Comparison of ENCODE assay signal across 19 cellular contexts in genomic region chr3:12221663-12222062, GRCh38.
"Had no signal": no experiment of that assay in that cellular context is flagged by ENCODE, and none has a peak within 500 bp of the region (broad histone marks: within the 10 kb centered on the region; RNA-seq: fewer than 3 reads in every experiment).

No MANE protein-coding gene starts in this region.

- H3K36me3 ChIP-seq: gastrocnemius medialis, heart left ventricle, right lobe of liver, suprapubic skin, vagina had no signal

- H3K4me3 ChIP-seq: gastrocnemius medialis, heart left ventricle, right lobe of liver, smooth muscle cell, suprapubic skin, vagina had no signal

- H3K4me1 ChIP-seq: gastrocnemius medialis, right lobe of liver had no signal

- ATAC-seq: activated CD4-positive, CD25-positive, alpha-beta regulatory T cell treated with anti-CD3 and anti-CD28 coated beads, Interleukin-2, amount 50 U/mL, for 24 hours; activated CD8-positive, alpha-beta T cell treated with anti-CD3 and anti-CD28 coated beads, Interleukin-2, amount 10 ng/mL, durations not matched to agents 7 days and 5 days; activated naive CD8-positive, alpha-beta T cell treated with anti-CD3 and anti-CD28 coated beads, Interleukin-2, amount 50 U/mL, for 24 hours; gastrocnemius medialis; heart left ventricle; naive thymus-derived CD8-positive, alpha-beta T cell; stimulated activated naive CD8-positive, alpha-beta T cell treated with anti-CD3 and anti-CD28 coated beads, Interleukin-15, amount 100 ng/mL, for 72 hours had no signal

- H3K27ac ChIP-seq: gastrocnemius medialis, heart left ventricle, right lobe of liver, suprapubic skin, vagina had no signal

- H3K4me2 ChIP-seq: smooth muscle cell had no signal

- DNase-seq: activated CD4-positive, alpha-beta T cell treated with anti-CD3 and anti-CD28 coated beads, Interleukin-2, amount 10 ng/mL, durations not matched to agents 7 days and 5 days; activated CD8-positive, alpha-beta T cell treated with anti-CD3 and anti-CD28 coated beads, Interleukin-2, amount 10 ng/mL, durations not matched to agents 7 days and 5 days; activated naive CD4-positive, alpha-beta T cell treated with Interleukin-2 at 50 U/mL for 16 hours; activated naive CD8-positive, alpha-beta T cell treated with anti-CD3 and anti-CD28 coated beads, Interleukin-2, amount 50 U/mL, for 24 hours; activated T-cell treated with anti-CD3 and anti-CD28 coated beads, Interleukin-2, amount 50 U/mL, for 24 hours; anterior cingulate cortex; cortex of kidney; gastrocnemius medialis; heart left ventricle; naive thymus-derived CD8-positive, alpha-beta T cell; right lobe of liver; stimulated activated CD4-positive, alpha-beta T cell treated with anti-CD3 and anti-CD28 coated beads, Interleukin-4, amount 100 ng/mL, for 1 hour; stimulated activated naive CD8-positive, alpha-beta T cell treated with anti-CD3 and anti-CD28 coated beads, Interleukin-15, amount 100 ng/mL, for 72 hours; T1000; trophoblast cell had no signal

- H3K27me3 ChIP-seq: gastrocnemius medialis, right lobe of liver, suprapubic skin, vagina had no signal

- H3K9me3 ChIP-seq: gastrocnemius medialis, right lobe of liver, suprapubic skin had no signal
